In genomic region chr1:8211620-8212442, GRCh38 we compare ENCODE assay signal across 9 cellular contexts.
DNase-seq lines count a peak whose midpoint lies in the region; ATAC-seq, FAIRE-seq and TF ChIP-seq lines count a peak whose summit lies in the region.
"Had no signal": no experiment of that assay in that cellular context is flagged by ENCODE, and none has a peak within 500 bp of the region (broad histone marks: within the 10 kb centered on the region; RNA-seq: fewer than 3 reads in every experiment).

No MANE protein-coding gene starts in this region.

- no peak overlapping the region for H4K5ac ChIP-seq in mesendoderm (ENCODE audit: low read length)

- H3K79me1 ChIP-seq in mesendoderm (ENCODE audit: low read length) = no peaks in the 10 kb centered on the region

- no peak for FAIRE-seq in GM12892 (lab: Jason Lieb, UNC)
- FAIRE-seq: colon had no signal

- TF ChIP-seq POLR2A in breast epithelium (IDR thresholded peaks at IDR 0.05) (no peak), GM12892 (IDR thresholded peaks at IDR 0.05; ENCODE audit: low read depth, low read length) (no peak)

- H3K4me3 ChIP-seq in BLaER1 treated with 17β-estradiol and CSF1 and Interleukin-3, amounts not matched to agents 10 nM and 100 nM = no peak overlapping the region
- no peak overlapping the region for H3K4me3 ChIP-seq in MG63
- peak overlapping the region in 1 of 3 donors; percentile 10 for H3K4me3 ChIP-seq in breast epithelium
- no peak overlapping the region for H3K4me3 ChIP-seq in mesendoderm (ENCODE audit: low read length)

- TF ChIP-seq CTCF in breast epithelium (IDR thresholded peaks at IDR 0.05) = no peak
- TF ChIP-seq CTCF in GM13977 (IDR thresholded peaks at IDR 0.05; ENCODE audit: extremely low read depth, insufficient read depth, missing control alignments) = no peak

- no peak overlapping the region for H3K23ac ChIP-seq in mesendoderm (ENCODE audit: low read length)

- in situ Hi-C loops in GM13977 (cut with MboI; ENCODE audit: low pct_unique_long_range_greater_than_20kb, low sequenced_read_pairs, unreplicated experiment) = no loop called here

- H3K18ac ChIP-seq in mesendoderm (ENCODE audit: low read length) = no peak overlapping the region

- H3K4me1 ChIP-seq in BLaER1 treated with 17β-estradiol and CSF1 and Interleukin-3, amounts not matched to agents 10 nM and 100 nM = peaks cover 0 to 54% (median 14%) of the 10 kb centered on the region in 10 experiments; a peak in 17 of 20 replicates
- no peaks in the 10 kb centered on the region for H3K4me1 ChIP-seq in breast epithelium
- H3K4me1 ChIP-seq in mesendoderm (ENCODE audit: control insufficient read depth, low read depth, low read length) = peaks cover 4% of the 10 kb centered on the region

- no peak overlapping the region for H3K4ac ChIP-seq in mesendoderm (ENCODE audit: low read depth, low read length)

- no peak overlapping the region for H2BK15ac ChIP-seq in mesendoderm (replicated peaks; ENCODE audit: low read depth)

- H3K9ac ChIP-seq in BLaER1 treated with 17β-estradiol and CSF1 and Interleukin-3, amounts not matched to agents 10 nM and 100 nM = peak overlapping the region in 1 of 11 experiments; percentile 5; a peak in 1 of 22 replicates
- H3K9ac ChIP-seq in mesendoderm (ENCODE audit: low read length) = no peak overlapping the region

- no peak overlapping the region for H2BK5ac ChIP-seq in mesendoderm (ENCODE audit: low read length)

- H3K36me3 ChIP-seq in BLaER1 treated with 17β-estradiol and CSF1 and Interleukin-3, amounts not matched to agents 10 nM and 100 nM = no peaks in the 10 kb centered on the region
- H3K36me3 ChIP-seq in MG63 = no peaks in the 10 kb centered on the region
- H3K36me3 ChIP-seq in breast epithelium = no peaks in the 10 kb centered on the region
- H3K36me3 ChIP-seq in mesendoderm (ENCODE audit: control insufficient read depth, insufficient read depth, low read length) = no peaks in the 10 kb centered on the region

- peak overlapping the region; percentile 1 for H3K56ac ChIP-seq in mesendoderm (ENCODE audit: low read length)

- peaks cover 14 to 28% (median 22%) of the 10 kb centered on the region in 11 experiments for H3K27me3 ChIP-seq in BLaER1 treated with 17β-estradiol and CSF1 and Interleukin-3, amounts not matched to agents 10 nM and 100 nM
- H3K27me3 ChIP-seq in MG63 (no peaks in the 10 kb centered on the region), breast epithelium (no peaks in the 10 kb centered on the region), mesendoderm (ENCODE audit: insufficient read depth, low read length, poor library complexity) (no peaks in the 10 kb centered on the region)

- no peak overlapping the region for H2BK120ac ChIP-seq in mesendoderm (ENCODE audit: low read depth, low read length)

- no peaks in the 10 kb centered on the region for H3K79me2 ChIP-seq in mesendoderm (ENCODE audit: control insufficient read depth, insufficient read depth, low read length)

- H4K8ac ChIP-seq in mesendoderm (ENCODE audit: low read depth, low read length) = no peak overlapping the region

- no peak overlapping the region for H2AK5ac ChIP-seq in mesendoderm (ENCODE audit: low read length)

- ATAC-seq in HG02973 (IDR thresholded peaks at IDR 0.05; ENCODE audit: unreplicated experiment) = no peak
- ATAC-seq in HG03175 (IDR thresholded peaks at IDR 0.05; ENCODE audit: unreplicated experiment) = no peak

- no CpG with 5 or more reads among the region's 32 CpGs for WGBS in mesendoderm (ENCODE audit: extremely low coverage, insufficient coverage, low lambda C conversion rate)

- H3K27ac ChIP-seq in BLaER1 treated with 17β-estradiol and CSF1 and Interleukin-3, amounts not matched to agents 10 nM and 100 nM = peak overlapping the region in 3 of 11 experiments; percentile 39 to 62 (median 43); a peak in 4 of 22 replicates
- H3K27ac ChIP-seq in breast epithelium (peak overlapping the region; percentile 76 to 86), mesendoderm (ENCODE audit: low read depth, low read length) (no peak overlapping the region)

- H3K9me3 ChIP-seq in BLaER1 treated with 17β-estradiol and CSF1 and Interleukin-3, amounts not matched to agents 10 nM and 100 nM (replicated peaks in 1 of 11) = peaks cover 0 to 12% (median 0%) of the 10 kb centered on the region in 11 experiments; a peak in 3 of 22 replicates
- H3K9me3 ChIP-seq in MG63 = no peaks in the 10 kb centered on the region
- H3K9me3 ChIP-seq in breast epithelium = no peaks in the 10 kb centered on the region

- DNase-seq in MG63 (peak; percentile 92), breast epithelium (ENCODE audit: low spot score in 2 of 2) (peak in 1 of 2 donors; percentile 82), mesendoderm (peak; percentile 67), GM13977 (ENCODE audit: low spot score) (no peak), GM12892 (ENCODE audit: insufficient read length) (no peak)

- H3K4me2 ChIP-seq in BLaER1 treated with 17β-estradiol and CSF1 and Interleukin-3, amounts not matched to agents 10 nM and 100 nM = peak overlapping the region in 9 of 11 experiments; percentile 4 to 80 (median 58); a peak in 14 of 22 replicates
- H3K4me2 ChIP-seq in mesendoderm (ENCODE audit: low read length) = no peak overlapping the region

- H4K20me1 ChIP-seq in BLaER1 treated with 17β-estradiol and CSF1 and Interleukin-3, amounts not matched to agents 10 nM and 100 nM = no peaks in the 10 kb centered on the region; a peak in 1 of 22 replicates

- intact Hi-C loops in breast epithelium (cut with DNase I; ENCODE audit: low total_unique reads) = no loop called here

Comparison
In these comparisons a context has a peak if more than half of its experiments do, and no peak if none do; other contexts are left out.
1. DNase-seq: peak in MG63 (single experiment) and mesendoderm (single experiment); none in GM13977 (single experiment) and GM12892 (single experiment).